27 cellular contexts compared by ENCODE assay signal in genomic region chr6:168624948-168625347, GRCh38.
"Had no signal": no experiment of that assay in that cellular context is flagged by ENCODE, and none has a peak within 500 bp of the region (broad histone marks: within the 10 kb centered on the region; RNA-seq: fewer than 3 reads in every experiment).

No MANE protein-coding gene starts in this region.

- ATAC-seq: heart left ventricle; left lung; natural killer cell; right cardiac atrium; stimulated activated naive B cell treated with anti-CD40 and anti-IgM and Interleukin-4, amounts not matched to agents 10 μg/mL and 1 μg/mL and 100 μg/mL, for 72 hours; stimulated activated naive CD8-positive, alpha-beta T cell treated with anti-CD3 and anti-CD28 coated beads, Interleukin-15, Interleukin-2, amounts not matched to agents 100 U/mL and 50 U/mL, for 24 hours had no signal

- H3K4me2 ChIP-seq: smooth muscle cell had no signal

- DNase-seq: heart left ventricle; hypothalamus; immature natural killer cell; kidney; left colon; mesendoderm; naive B cell; natural killer cell; ovary; retina; stimulated activated CD4-positive, alpha-beta T cell treated with anti-CD3 and anti-CD28 coated beads, Interleukin-2, amount 100 ng/mL, for 24 hours; stimulated activated CD4-positive, alpha-beta T cell treated with anti-CD3 and anti-CD28 coated beads, Interleukin-4, amount 100 ng/mL, for 1 hour; stimulated activated naive B cell treated with anti-CD40 and anti-IgM and Interleukin-4, amounts not matched to agents 10 μg/mL and 1 μg/mL and 100 μg/mL, for 72 hours; stimulated activated naive CD8-positive, alpha-beta T cell treated with anti-CD3 and anti-CD28 coated beads, Interleukin-15, Interleukin-2, amounts not matched to agents 100 U/mL and 50 U/mL, for 24 hours; tibial artery had no signal

- H3K4me3 Mint-ChIP-seq: immature natural killer cell; mesothelial cell of epicardium; naive B cell; natural killer cell; stimulated activated naive B cell treated with anti-CD40 and anti-IgM and Interleukin-4, amounts not matched to agents 10 μg/mL and 1 μg/mL and 100 μg/mL, for 72 hours; type B pancreatic cell had no signal

- H3K4me1 ChIP-seq: heart left ventricle, left lung, prostate gland, suprapubic skin, tibial artery, vagina had no signal

- H3K36me3 ChIP-seq: left lung, ovary, prostate gland, stomach, suprapubic skin, vagina had no signal

- H3K27me3 ChIP-seq: heart left ventricle, left lung, ovary, stomach, suprapubic skin, tibial artery, vagina had no signal

- H3K9me3 ChIP-seq: heart left ventricle, ovary, prostate gland, stomach, suprapubic skin, thoracic aorta, tibial artery, vagina had no signal

- H3K4me3 ChIP-seq: heart left ventricle, left lung, lung, ovary, prostate gland, smooth muscle cell, stomach, suprapubic skin, thoracic aorta, tibial artery, vagina had no signal

- H3K36me3 Mint-ChIP-seq: immature natural killer cell; mesothelial cell of epicardium; naive B cell; natural killer cell; stimulated activated naive B cell treated with anti-CD40 and anti-IgM and Interleukin-4, amounts not matched to agents 10 μg/mL and 1 μg/mL and 100 μg/mL, for 72 hours had no signal

- FAIRE-seq: islet of Langerhans, kidney had no signal

- H3K27ac ChIP-seq: heart left ventricle, left lung, ovary, prostate gland, suprapubic skin, thoracic aorta, tibial artery, vagina had no signal

- H3K9me3 Mint-ChIP-seq: natural killer cell had no signal

- H3K4me1 Mint-ChIP-seq: stimulated activated naive B cell treated with anti-CD40 and anti-IgM and Interleukin-4, amounts not matched to agents 10 μg/mL and 1 μg/mL and 100 μg/mL, for 72 hours had no signal

- H3K27ac Mint-ChIP-seq: immature natural killer cell; mesothelial cell of epicardium; natural killer cell; stimulated activated naive B cell treated with anti-CD40 and anti-IgM and Interleukin-4, amounts not matched to agents 10 μg/mL and 1 μg/mL and 100 μg/mL, for 72 hours had no signal
